ENCODE assay signal across 2 cellular contexts in the genomic region with DNA sequence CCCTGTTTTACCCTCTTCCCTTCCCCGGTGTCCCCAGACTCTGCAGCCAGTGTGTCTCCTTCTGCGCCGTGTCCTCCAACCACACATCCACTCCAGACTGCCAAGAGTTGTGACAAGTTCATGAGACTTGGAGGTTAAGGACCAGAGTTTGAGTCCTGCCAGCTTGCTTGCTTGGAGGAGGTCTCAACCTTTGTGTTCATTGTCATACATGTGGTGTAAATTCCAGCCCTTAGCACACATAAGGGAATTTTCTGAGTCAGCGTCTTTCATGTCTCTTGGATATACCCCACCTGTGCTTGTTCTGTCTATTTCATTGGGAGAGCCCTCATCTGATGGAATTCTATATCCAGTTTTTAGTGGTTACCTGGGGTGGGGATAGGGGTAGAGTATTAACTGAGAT.
TF ChIP-seq lines count a peak whose summit lies in the region.

No MANE protein-coding gene starts in this region.

TF ChIP-seq in A549, 52 proteins besides CTCF, POLR2A, EP300 and RAD21:
- TF ChIP-seq HEYL (CRISPR knock-in tag; IDR thresholded peaks at IDR 0.05): no peak
- TF ChIP-seq MAFK (IDR thresholded peaks at IDR 0.05; ENCODE audit: partially characterized antibody): peak; percentile 71
TF ChIP-seq in A549: peak in this region for 1.

TF ChIP-seq in H1, 55 proteins besides CTCF, POLR2A, EP300 and RAD21:
- TF ChIP-seq YY1 (IDR thresholded peaks at IDR 0.05; ENCODE audit: low read depth, low read length): no peak
- no peak for TF ChIP-seq BRCA1 (IDR thresholded peaks at IDR 0.05; ENCODE audit: low read depth, low read length)
- TF ChIP-seq PHF8 (conservative IDR thresholded peaks at IDR 0.05; ENCODE audit: low read depth, low read length): no peak
- TF ChIP-seq POLR2AphosphoS5 (IDR thresholded peaks at IDR 0.05; ENCODE audit: low read depth, low read length): no peak
- TF ChIP-seq EGR1 (IDR thresholded peaks at IDR 0.05; ENCODE audit: borderline replicate concordance, low read depth, low read length): no peak
- no peak for TF ChIP-seq KDM1A (IDR thresholded peaks at IDR 0.05; ENCODE audit: borderline replicate concordance, low read length)
- TF ChIP-seq KDM4A (IDR thresholded peaks at IDR 0.05; ENCODE audit: low read depth, low read length, severe bottlenecking): no peak
- TF ChIP-seq BCL11A (IDR thresholded peaks at IDR 0.05; ENCODE audit: low read depth in 2 of 2, low read length in 2 of 2): no peak
- no peak for TF ChIP-seq CEBPB (IDR thresholded peaks at IDR 0.05; ENCODE audit: low read depth, low read length)
- TF ChIP-seq, protein P1, sequence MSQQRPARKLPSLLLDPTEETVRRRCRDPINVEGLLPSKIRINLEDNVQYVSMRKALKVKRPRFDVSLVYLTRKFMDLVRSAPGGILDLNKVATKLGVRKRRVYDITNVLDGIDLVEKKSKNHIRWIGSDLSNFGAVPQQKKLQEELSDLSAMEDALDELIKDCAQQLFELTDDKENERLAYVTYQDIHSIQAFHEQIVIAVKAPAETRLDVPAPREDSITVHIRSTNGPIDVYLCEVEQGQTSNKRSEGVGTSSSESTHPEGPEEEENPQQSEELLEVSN (IDR thresholded peaks at IDR 0.05): no peak
- TF ChIP-seq CTBP2 (IDR thresholded peaks at IDR 0.05; ENCODE audit: borderline replicate concordance, insufficient read depth, insufficient read length, low read length): no peak
- no peak for TF ChIP-seq GABPA (IDR thresholded peaks at IDR 0.05; ENCODE audit: borderline replicate concordance, insufficient read depth, low read length)
- TF ChIP-seq SIX5 (IDR thresholded peaks at IDR 0.05; ENCODE audit: low read depth, low read length): no peak
- TF ChIP-seq SP4 (IDR thresholded peaks at IDR 0.05; ENCODE audit: low read length): no peak
- TF ChIP-seq, protein P2, sequence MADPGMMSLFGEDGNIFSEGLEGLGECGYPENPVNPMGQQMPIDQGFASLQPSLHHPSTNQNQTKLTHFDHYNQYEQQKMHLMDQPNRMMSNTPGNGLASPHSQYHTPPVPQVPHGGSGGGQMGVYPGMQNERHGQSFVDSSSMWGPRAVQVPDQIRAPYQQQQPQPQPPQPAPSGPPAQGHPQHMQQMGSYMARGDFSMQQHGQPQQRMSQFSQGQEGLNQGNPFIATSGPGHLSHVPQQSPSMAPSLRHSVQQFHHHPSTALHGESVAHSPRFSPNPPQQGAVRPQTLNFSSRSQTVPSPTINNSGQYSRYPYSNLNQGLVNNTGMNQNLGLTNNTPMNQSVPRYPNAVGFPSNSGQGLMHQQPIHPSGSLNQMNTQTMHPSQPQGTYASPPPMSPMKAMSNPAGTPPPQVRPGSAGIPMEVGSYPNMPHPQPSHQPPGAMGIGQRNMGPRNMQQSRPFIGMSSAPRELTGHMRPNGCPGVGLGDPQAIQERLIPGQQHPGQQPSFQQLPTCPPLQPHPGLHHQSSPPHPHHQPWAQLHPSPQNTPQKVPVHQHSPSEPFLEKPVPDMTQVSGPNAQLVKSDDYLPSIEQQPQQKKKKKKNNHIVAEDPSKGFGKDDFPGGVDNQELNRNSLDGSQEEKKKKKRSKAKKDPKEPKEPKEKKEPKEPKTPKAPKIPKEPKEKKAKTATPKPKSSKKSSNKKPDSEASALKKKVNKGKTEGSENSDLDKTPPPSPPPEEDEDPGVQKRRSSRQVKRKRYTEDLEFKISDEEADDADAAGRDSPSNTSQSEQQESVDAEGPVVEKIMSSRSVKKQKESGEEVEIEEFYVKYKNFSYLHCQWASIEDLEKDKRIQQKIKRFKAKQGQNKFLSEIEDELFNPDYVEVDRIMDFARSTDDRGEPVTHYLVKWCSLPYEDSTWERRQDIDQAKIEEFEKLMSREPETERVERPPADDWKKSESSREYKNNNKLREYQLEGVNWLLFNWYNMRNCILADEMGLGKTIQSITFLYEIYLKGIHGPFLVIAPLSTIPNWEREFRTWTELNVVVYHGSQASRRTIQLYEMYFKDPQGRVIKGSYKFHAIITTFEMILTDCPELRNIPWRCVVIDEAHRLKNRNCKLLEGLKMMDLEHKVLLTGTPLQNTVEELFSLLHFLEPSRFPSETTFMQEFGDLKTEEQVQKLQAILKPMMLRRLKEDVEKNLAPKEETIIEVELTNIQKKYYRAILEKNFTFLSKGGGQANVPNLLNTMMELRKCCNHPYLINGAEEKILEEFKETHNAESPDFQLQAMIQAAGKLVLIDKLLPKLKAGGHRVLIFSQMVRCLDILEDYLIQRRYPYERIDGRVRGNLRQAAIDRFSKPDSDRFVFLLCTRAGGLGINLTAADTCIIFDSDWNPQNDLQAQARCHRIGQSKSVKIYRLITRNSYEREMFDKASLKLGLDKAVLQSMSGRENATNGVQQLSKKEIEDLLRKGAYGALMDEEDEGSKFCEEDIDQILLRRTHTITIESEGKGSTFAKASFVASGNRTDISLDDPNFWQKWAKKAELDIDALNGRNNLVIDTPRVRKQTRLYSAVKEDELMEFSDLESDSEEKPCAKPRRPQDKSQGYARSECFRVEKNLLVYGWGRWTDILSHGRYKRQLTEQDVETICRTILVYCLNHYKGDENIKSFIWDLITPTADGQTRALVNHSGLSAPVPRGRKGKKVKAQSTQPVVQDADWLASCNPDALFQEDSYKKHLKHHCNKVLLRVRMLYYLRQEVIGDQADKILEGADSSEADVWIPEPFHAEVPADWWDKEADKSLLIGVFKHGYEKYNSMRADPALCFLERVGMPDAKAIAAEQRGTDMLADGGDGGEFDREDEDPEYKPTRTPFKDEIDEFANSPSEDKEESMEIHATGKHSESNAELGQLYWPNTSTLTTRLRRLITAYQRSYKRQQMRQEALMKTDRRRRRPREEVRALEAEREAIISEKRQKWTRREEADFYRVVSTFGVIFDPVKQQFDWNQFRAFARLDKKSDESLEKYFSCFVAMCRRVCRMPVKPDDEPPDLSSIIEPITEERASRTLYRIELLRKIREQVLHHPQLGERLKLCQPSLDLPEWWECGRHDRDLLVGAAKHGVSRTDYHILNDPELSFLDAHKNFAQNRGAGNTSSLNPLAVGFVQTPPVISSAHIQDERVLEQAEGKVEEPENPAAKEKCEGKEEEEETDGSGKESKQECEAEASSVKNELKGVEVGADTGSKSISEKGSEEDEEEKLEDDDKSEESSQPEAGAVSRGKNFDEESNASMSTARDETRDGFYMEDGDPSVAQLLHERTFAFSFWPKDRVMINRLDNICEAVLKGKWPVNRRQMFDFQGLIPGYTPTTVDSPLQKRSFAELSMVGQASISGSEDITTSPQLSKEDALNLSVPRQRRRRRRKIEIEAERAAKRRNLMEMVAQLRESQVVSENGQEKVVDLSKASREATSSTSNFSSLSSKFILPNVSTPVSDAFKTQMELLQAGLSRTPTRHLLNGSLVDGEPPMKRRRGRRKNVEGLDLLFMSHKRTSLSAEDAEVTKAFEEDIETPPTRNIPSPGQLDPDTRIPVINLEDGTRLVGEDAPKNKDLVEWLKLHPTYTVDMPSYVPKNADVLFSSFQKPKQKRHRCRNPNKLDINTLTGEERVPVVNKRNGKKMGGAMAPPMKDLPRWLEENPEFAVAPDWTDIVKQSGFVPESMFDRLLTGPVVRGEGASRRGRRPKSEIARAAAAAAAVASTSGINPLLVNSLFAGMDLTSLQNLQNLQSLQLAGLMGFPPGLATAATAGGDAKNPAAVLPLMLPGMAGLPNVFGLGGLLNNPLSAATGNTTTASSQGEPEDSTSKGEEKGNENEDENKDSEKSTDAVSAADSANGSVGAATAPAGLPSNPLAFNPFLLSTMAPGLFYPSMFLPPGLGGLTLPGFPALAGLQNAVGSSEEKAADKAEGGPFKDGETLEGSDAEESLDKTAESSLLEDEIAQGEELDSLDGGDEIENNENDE (IDR thresholded peaks at IDR 0.05; ENCODE audit: insufficient replicate concordance, low read length): no peak
- TF ChIP-seq, protein P3, sequence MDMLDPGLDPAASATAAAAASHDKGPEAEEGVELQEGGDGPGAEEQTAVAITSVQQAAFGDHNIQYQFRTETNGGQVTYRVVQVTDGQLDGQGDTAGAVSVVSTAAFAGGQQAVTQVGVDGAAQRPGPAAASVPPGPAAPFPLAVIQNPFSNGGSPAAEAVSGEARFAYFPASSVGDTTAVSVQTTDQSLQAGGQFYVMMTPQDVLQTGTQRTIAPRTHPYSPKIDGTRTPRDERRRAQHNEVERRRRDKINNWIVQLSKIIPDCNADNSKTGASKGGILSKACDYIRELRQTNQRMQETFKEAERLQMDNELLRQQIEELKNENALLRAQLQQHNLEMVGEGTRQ (IDR thresholded peaks at IDR 0.05; ENCODE audit: low read length): no peak
- no peak for TF ChIP-seq NANOG (IDR thresholded peaks at IDR 0.05; ENCODE audit: insufficient read depth, low read depth, low read length, poor library complexity, severe bottlenecking)
- no peak for TF ChIP-seq ZNF274 (IDR thresholded peaks at IDR 0.05; ENCODE audit: borderline replicate concordance, extremely low read depth, low read length)
